Comparison of ENCODE assay signal across 34 cellular contexts in the genomic region with DNA sequence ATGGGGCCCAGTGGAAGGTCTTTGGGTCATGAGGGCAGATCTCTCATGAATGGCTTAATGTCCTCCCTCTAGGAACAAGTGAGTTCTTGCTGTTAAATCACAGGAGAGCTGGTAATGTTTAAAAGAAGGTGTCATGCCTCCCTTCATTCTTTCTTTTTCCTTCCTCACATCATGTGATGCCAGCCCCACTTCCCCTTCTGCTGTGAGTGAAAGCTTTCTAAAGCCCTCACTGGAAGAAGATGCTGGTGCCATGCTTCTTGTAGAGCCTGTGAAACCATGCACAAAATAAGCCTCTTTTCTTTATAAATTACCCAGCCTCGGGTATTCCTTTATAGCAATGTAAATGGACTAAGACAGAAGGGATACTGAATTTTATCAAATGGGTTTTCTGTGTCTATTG.
"Had no signal": no experiment of that assay in that cellular context is flagged by ENCODE, and none has a peak within 500 bp of the region (broad histone marks: within the 10 kb centered on the region; RNA-seq: fewer than 3 reads in every experiment).

No MANE protein-coding gene starts in this region.

- H3K36me3 Mint-ChIP-seq: activated CD8-positive, alpha-beta memory T cell treated with anti-CD3 and anti-CD28 coated beads, Interleukin-2, amount 10 ng/mL, durations not matched to agents 7 days and 5 days; activated naive CD8-positive, alpha-beta T cell treated with anti-CD3 and anti-CD28 coated beads for 36 hours had no signal

- H3K27ac Mint-ChIP-seq: activated CD4-positive, alpha-beta memory T cell treated with anti-CD3 and anti-CD28 coated beads, Interleukin-2, amount 10 ng/mL, durations not matched to agents 7 days and 5 days; activated CD4-positive, alpha-beta T cell treated with anti-CD3 and anti-CD28 coated beads, Interleukin-2, amount 10 ng/mL, durations not matched to agents 7 days and 5 days; activated CD8-positive, alpha-beta memory T cell treated with anti-CD3 and anti-CD28 coated beads, Interleukin-2, amount 10 ng/mL, durations not matched to agents 7 days and 5 days; activated naive CD4-positive, alpha-beta T cell treated with anti-CD3 and anti-CD28 coated beads for 36 hours; activated naive CD4-positive, alpha-beta T cell treated with anti-CD3 and anti-CD28 coated beads, Interleukin-2, amount 50 U/mL, for 24 hours; activated naive CD8-positive, alpha-beta T cell treated with anti-CD3 and anti-CD28 coated beads for 36 hours; activated naive CD8-positive, alpha-beta T cell treated with anti-CD3 and anti-CD28 coated beads, Interleukin-2, amount 50 U/mL, for 24 hours; activated T-helper 1 cell treated with anti-CD3 and anti-CD28 coated beads, Interleukin-12 subunit alpha, Interleukin-12 subunit beta, Interleukin-2, Interleukin-4 antibody, amounts not matched to agents 30 ng/mL and 10 ng/mL and 1 ng/mL, durations not matched to agents 14 hours and 24 hours and 36 hours; activated T-helper 2 cell treated with anti-CD3 and anti-CD28 coated beads, Interferon-gamma antibody, Interleukin-2, Interleukin-4, amounts not matched to agents 10 μg/mL and 5 μg/mL and 100 μg/mL, durations not matched to agents 14 hours and 24 hours and 36 hours; dendritic cell treated with granulocyte-macrophage colony-stimulating factor and Interleukin-4, amounts not matched to agents 40 ng/mL and 50 ng/mL, for 4 days; endodermal cell; T-helper 17 cell; T-helper 2 cell treated with Interferon-gamma antibody and Interleukin-4, amounts not matched to agents 5 μg/mL and 100 μg/mL, for 36 hours; WTC11 had no signal

- H3K4me3 ChIP-seq: adrenal gland, body of pancreas, dorsolateral prefrontal cortex had no signal

- H3K27me3 Mint-ChIP-seq: dendritic cell treated with granulocyte-macrophage colony-stimulating factor and Interleukin-4, amounts not matched to agents 40 ng/mL and 50 ng/mL, for 4 days; T-helper 17 cell had no signal

- H3K27me3 ChIP-seq: adrenal gland, body of pancreas, dorsolateral prefrontal cortex had no signal

- H3K9me3 ChIP-seq: adrenal gland, body of pancreas had no signal

- H3K9me3 Mint-ChIP-seq: endodermal cell had no signal

- ATAC-seq: activated CD8-positive, alpha-beta memory T cell treated with anti-CD3 and anti-CD28 coated beads, Interleukin-2, amount 10 ng/mL, durations not matched to agents 7 days and 5 days; body of pancreas; esophagus mucosa; T-helper 17 cell; WTC11 had no signal

- DNase-seq: activated CD4-positive, alpha-beta memory T cell treated with anti-CD3 and anti-CD28 coated beads, Interleukin-2, amount 10 ng/mL, durations not matched to agents 7 days and 5 days; activated CD4-positive, alpha-beta T cell treated with anti-CD3 and anti-CD28 coated beads for 1 hour; activated CD4-positive, alpha-beta T cell treated with anti-CD3 and anti-CD28 coated beads for 4 hours; activated CD4-positive, alpha-beta T cell treated with anti-CD3 and anti-CD28 coated beads, Interleukin-2, amount 10 ng/mL, durations not matched to agents 7 days and 5 days; activated CD4-positive, alpha-beta T cell treated with anti-CD3 and anti-CD28 coated beads, Interleukin-2, amount 50 U/mL, for 4 hours; activated CD8-positive, alpha-beta memory T cell treated with anti-CD3 and anti-CD28 coated beads, Interleukin-2, amount 10 ng/mL, durations not matched to agents 7 days and 5 days; activated CD8-positive, alpha-beta memory T cell treated with anti-CD3 and anti-CD28 coated beads, Interleukin-2, amount 50 U/mL, for 4 hours; activated effector memory CD4-positive, alpha-beta T cell treated with anti-CD3 and anti-CD28 coated beads, Interleukin-2, amount 50 U/mL, for 16 hours; activated naive CD4-positive, alpha-beta T cell treated with anti-CD3 and anti-CD28 coated beads for 36 hours; activated naive CD8-positive, alpha-beta T cell treated with anti-CD3 and anti-CD28 coated beads for 36 hours; activated naive CD8-positive, alpha-beta T cell treated with anti-CD3 and anti-CD28 coated beads, Interleukin-2, amount 50 U/mL, for 24 hours; activated T-cell treated with anti-CD3 and anti-CD28 coated beads, Interleukin-2, amount 50 U/mL, for 1 hour; activated T-cell treated with anti-CD3 and anti-CD28 coated beads, Interleukin-2, amount 50 U/mL, for 48 hours; adrenal gland; amygdala; aorta; body of pancreas; caudate nucleus; dorsolateral prefrontal cortex; effector memory CD4-positive, alpha-beta T cell; endodermal cell; foreskin fibroblast; head of caudate nucleus; T-helper 1 cell; T-helper 17 cell; T1000 had no signal

- H3K36me3 ChIP-seq: adrenal gland had no signal

- H3K27ac ChIP-seq: adrenal gland, body of pancreas, dorsolateral prefrontal cortex, VCaP had no signal

- H3K4me1 Mint-ChIP-seq: activated CD4-positive, alpha-beta memory T cell treated with anti-CD3 and anti-CD28 coated beads, Interleukin-2, amount 10 ng/mL, durations not matched to agents 7 days and 5 days; activated CD4-positive, alpha-beta T cell treated with anti-CD3 and anti-CD28 coated beads, Interleukin-2, amount 10 ng/mL, durations not matched to agents 7 days and 5 days; activated CD8-positive, alpha-beta memory T cell treated with anti-CD3 and anti-CD28 coated beads, Interleukin-2, amount 10 ng/mL, durations not matched to agents 7 days and 5 days; activated naive CD4-positive, alpha-beta T cell treated with anti-CD3 and anti-CD28 coated beads, Interleukin-2, amount 50 U/mL, for 24 hours; endodermal cell; T-helper 17 cell had no signal

- H3K4me3 Mint-ChIP-seq: activated CD4-positive, alpha-beta memory T cell treated with anti-CD3 and anti-CD28 coated beads, Interleukin-2, amount 10 ng/mL, durations not matched to agents 7 days and 5 days; activated CD4-positive, alpha-beta T cell treated with anti-CD3 and anti-CD28 coated beads, Interleukin-2, amount 10 ng/mL, durations not matched to agents 7 days and 5 days; activated CD8-positive, alpha-beta memory T cell treated with anti-CD3 and anti-CD28 coated beads, Interleukin-2, amount 10 ng/mL, durations not matched to agents 7 days and 5 days; activated naive CD4-positive, alpha-beta T cell treated with anti-CD3 and anti-CD28 coated beads for 36 hours; activated naive CD4-positive, alpha-beta T cell treated with anti-CD3 and anti-CD28 coated beads, Interleukin-2, amount 50 U/mL, for 24 hours; activated naive CD8-positive, alpha-beta T cell treated with anti-CD3 and anti-CD28 coated beads for 36 hours; activated naive CD8-positive, alpha-beta T cell treated with anti-CD3 and anti-CD28 coated beads, Interleukin-2, amount 50 U/mL, for 24 hours; activated T-helper 1 cell treated with anti-CD3 and anti-CD28 coated beads, Interleukin-12 subunit alpha, Interleukin-12 subunit beta, Interleukin-2, Interleukin-4 antibody, amounts not matched to agents 30 ng/mL and 10 ng/mL and 1 ng/mL, durations not matched to agents 14 hours and 24 hours and 36 hours; dendritic cell treated with granulocyte-macrophage colony-stimulating factor and Interleukin-4, amounts not matched to agents 40 ng/mL and 50 ng/mL, for 4 days; endodermal cell; T-helper 17 cell; T-helper 2 cell treated with Interferon-gamma antibody and Interleukin-4, amounts not matched to agents 5 μg/mL and 100 μg/mL, for 36 hours; WTC11 had no signal
